In the genomic region with DNA sequence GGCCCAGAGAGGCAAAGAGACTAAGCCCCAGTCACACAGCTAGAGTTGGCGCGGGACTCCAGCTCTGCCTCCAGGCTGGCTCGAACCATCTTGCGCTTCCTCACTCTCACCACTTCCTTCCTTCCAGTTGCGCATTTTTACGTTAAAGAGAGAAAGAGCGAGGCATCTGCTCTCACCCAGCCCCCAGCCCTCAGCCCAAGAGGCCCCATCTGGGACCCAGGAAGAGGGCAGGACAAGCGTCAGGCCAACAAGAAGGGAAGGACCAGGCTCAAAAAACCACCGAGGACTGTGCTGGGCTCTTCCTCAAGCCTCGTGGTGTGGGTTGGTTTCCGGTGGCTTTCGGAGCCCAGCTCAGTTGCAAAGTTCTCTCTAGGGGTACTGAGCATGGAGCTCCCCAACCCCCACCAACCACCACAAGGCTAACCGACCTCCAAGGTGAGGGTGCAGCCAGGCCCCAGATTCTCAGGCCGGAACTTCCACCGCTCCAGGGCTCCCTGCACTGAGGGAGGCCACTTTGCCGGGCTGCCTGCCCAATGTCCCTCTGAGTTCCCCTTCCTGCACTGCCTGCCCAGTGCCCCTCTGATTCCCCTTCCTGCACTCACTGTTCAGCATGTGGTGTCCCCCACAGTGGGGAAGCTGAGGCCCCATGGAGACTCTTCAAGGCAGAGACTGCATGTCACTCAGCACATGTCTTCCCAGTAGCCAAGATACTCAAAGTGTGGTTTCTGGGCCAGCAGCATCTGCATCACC, we compare ENCODE assay signal across 9 cellular contexts. TPM values are rescaled to one million over a fixed set of nuclear protein-coding genes. Genes with fewer than 3 reads are reported as not detected.
DNase-seq lines count a peak whose midpoint lies in the region; ATAC-seq and TF ChIP-seq lines count a peak whose summit lies in the region.
"Had no signal": no experiment of that assay in that cellular context is flagged by ENCODE, and none has a peak within 500 bp of the region (broad histone marks: within the 10 kb centered on the region; RNA-seq: fewer than 3 reads in every experiment).

No MANE protein-coding gene starts in this region.

- H3K18ac ChIP-seq in mesenchymal stem cell (ENCODE audit: low read depth in 1 of 2, low read length in 2 of 2) = no peak overlapping the region

- no peak overlapping the region for H2AK5ac ChIP-seq in mesenchymal stem cell (ENCODE audit: low read length, severe bottlenecking)

- no peaks in the 10 kb centered on the region for H3K36me3 ChIP-seq in mesenchymal stem cell (ENCODE audit: control insufficient read depth in 1 of 2, insufficient read depth in 2 of 2, low read depth in 1 of 2, low read length in 2 of 2)

- no peaks in the 10 kb centered on the region for H3K9me3 Mint-ChIP-seq in activated CD4-positive, alpha-beta memory T cell treated with anti-CD3 and anti-CD28 coated beads for 36 hours

- H3K79me1 ChIP-seq in mesenchymal stem cell (replicated peaks; ENCODE audit: low read length, poor library complexity, severe bottlenecking) = no peaks in the 10 kb centered on the region

- no peak overlapping the region for H2BK12ac ChIP-seq in mesenchymal stem cell (ENCODE audit: low read length in 2 of 2)

- H3K9ac ChIP-seq in mesenchymal stem cell (ENCODE audit: low read length) = no peak overlapping the region

- H2AFZ ChIP-seq in mesenchymal stem cell (ENCODE audit: low read depth, low read length) = no peak overlapping the region

- H4K8ac ChIP-seq in mesenchymal stem cell (ENCODE audit: low read length) = no peak overlapping the region

- peaks cover 58 to 78% of the 10 kb centered on the region in 2 experiments for H3K27me3 ChIP-seq in mesenchymal stem cell (ENCODE audit: control insufficient read depth in 1 of 2, insufficient read depth in 1 of 2, low read length in 2 of 2)

- H4K91ac ChIP-seq in mesenchymal stem cell (ENCODE audit: low read length) = no peak overlapping the region

- H2BK120ac ChIP-seq in mesenchymal stem cell (ENCODE audit: low read depth, low read length) = no peak overlapping the region

- CTCF ChIA-PET in activated CD4-positive, alpha-beta memory T cell treated with anti-CD3 and anti-CD28 coated beads for 36 hours (lab: Charles Lee) = interaction anchor here (1.3 to 1.7 kb wide), 2 partner anchors 39 to 57 kb away, joined by 3 to 4 read pairs; no protein-coding TSS in a partner anchor

- no peak overlapping the region for H3K4ac ChIP-seq in mesenchymal stem cell (ENCODE audit: low read depth in 1 of 2, low read length in 2 of 2)

- H3K14ac ChIP-seq in mesenchymal stem cell (ENCODE audit: low read length in 2 of 2) = no peak overlapping the region

- no peak overlapping the region for H3K23ac ChIP-seq in mesenchymal stem cell (ENCODE audit: low read length in 2 of 2)

- no peak overlapping the region for H3K4me2 ChIP-seq in mesenchymal stem cell (ENCODE audit: low read length, poor library complexity, severe bottlenecking)

- no peaks in the 10 kb centered on the region for H3K36me3 Mint-ChIP-seq in activated CD4-positive, alpha-beta memory T cell treated with anti-CD3 and anti-CD28 coated beads for 36 hours

- POLR2A ChIA-PET in activated CD4-positive, alpha-beta memory T cell treated with anti-CD3 and anti-CD28 coated beads for 36 hours (lab: Charles Lee) = interaction anchor here (1.2 kb wide), 1 partner anchor 35 kb away, joined by 4 read pairs; no protein-coding TSS in a partner anchor

- peak; percentile 99 for DNase-seq in GF-D8 (lab: John Stamatoyannopoulos, UW)
- DNase-seq in activated CD4-positive, alpha-beta memory T cell treated with anti-CD3 and anti-CD28 coated beads for 36 hours = peak; percentile 55
- DNase-seq in left lobe of liver (ENCODE audit: low spot score) = no peak
- DNase-seq in mesenchymal stem cell = no peak
- no peak for DNase-seq in GM20000 (ENCODE audit: low spot score)
- DNase-seq in DMS53 treated with DMSO at 0.1 percent for 48 hours (lab: John Stamatoyannopoulos, UW; ENCODE audit: unreplicated experiment) = no peak

- H3K27me3 Mint-ChIP-seq in activated CD4-positive, alpha-beta memory T cell treated with anti-CD3 and anti-CD28 coated beads for 36 hours = no peaks in the 10 kb centered on the region

- H2BK5ac ChIP-seq in mesenchymal stem cell (ENCODE audit: low read depth, low read length, poor library complexity, severe bottlenecking) = no peak overlapping the region

- peak overlapping the region; percentile 55 for H3K27ac Mint-ChIP-seq in activated CD4-positive, alpha-beta memory T cell treated with anti-CD3 and anti-CD28 coated beads for 36 hours

- peaks cover 22% of the 10 kb centered on the region for H3K4me1 Mint-ChIP-seq in activated CD4-positive, alpha-beta memory T cell treated with anti-CD3 and anti-CD28 coated beads for 36 hours (ENCODE audit: low read depth)

- no peaks in the 10 kb centered on the region for H3K4me1 ChIP-seq in mesenchymal stem cell (ENCODE audit: control insufficient read depth, insufficient read depth, low read depth, low read length)

- TF ChIP-seq CTCF in GM20000 (IDR thresholded peaks at IDR 0.05; ENCODE audit: extremely low read depth, missing control alignments) = no peak

- no peak overlapping the region for H3K27ac ChIP-seq in mesenchymal stem cell (ENCODE audit: low read length, poor library complexity, severe bottlenecking)

- no peaks in the 10 kb centered on the region for H3K9me3 ChIP-seq in mesenchymal stem cell (ENCODE audit: control insufficient read depth, low read length)

- H3K4me3 Mint-ChIP-seq in activated CD4-positive, alpha-beta memory T cell treated with anti-CD3 and anti-CD28 coated beads for 36 hours = peak overlapping the region; percentile 21

- peak; percentile 54 for ATAC-seq in HG02759 (IDR thresholded peaks at IDR 0.05; ENCODE audit: unreplicated experiment)
- ATAC-seq in left lobe of liver = peak; percentile 26
- ATAC-seq in HG03280 (IDR thresholded peaks at IDR 0.05; ENCODE audit: unreplicated experiment) = no peak

- 80% methylated on average over 16 of the region's 16 CpGs for WGBS in mesenchymal stem cell

- intact Hi-C loops in activated CD4-positive, alpha-beta memory T cell treated with anti-CD3 and anti-CD28 coated beads for 36 hours (cut with micrococcal nuclease) = no loop called here

- H2BK15ac ChIP-seq in mesenchymal stem cell (ENCODE audit: low read depth, poor library complexity, severe bottlenecking) = no peak overlapping the region

- H3K4me3 ChIP-seq in mesenchymal stem cell (ENCODE audit: insufficient read depth in 1 of 2, low read depth in 1 of 2, low read length in 2 of 2) = no peak overlapping the region

RNA-seq across cellular contexts. Expression of a gene that starts 35.9 kb away (rescaled TPM):
- total RNA-seq in activated CD4-positive, alpha-beta memory T cell treated with anti-CD3 and anti-CD28 coated beads for 36 hours = 10 to 100 TPM; 24.4 to 26.6 TPM
- 3.1 TPM for total RNA-seq in left lobe of liver
- polyA plus RNA-seq in mesenchymal stem cell (2013, experiment 1 of 2) = 0.19 TPM
- polyA plus RNA-seq in mesenchymal stem cell (2013, experiment 2 of 2) = 0.26 TPM
- total RNA-seq: myocyte had no signal

Comparison
In these comparisons a context has a peak if more than half of its experiments do, and no peak if none do; other contexts are left out.
1. DNase-seq: peak in GF-D8 (single experiment) and activated CD4-positive, alpha-beta memory T cell treated with anti-CD3 and anti-CD28 coated beads for 36 hours (single experiment); none in left lobe of liver (single experiment), mesenchymal stem cell (single experiment), GM20000 (single experiment) and DMS53 treated with DMSO at 0.1 percent for 48 hours (single experiment).